In genomic region chr10:69757553-69758309, GRCh38 we compare ENCODE assay signal across 9 cellular contexts. TPM values are rescaled to one million over a fixed set of nuclear protein-coding genes. Genes with fewer than 3 reads are reported as not detected.
DNase-seq lines count a peak whose midpoint lies in the region; ATAC-seq and TF ChIP-seq lines count a peak whose summit lies in the region.
"Had no signal": no experiment of that assay in that cellular context is flagged by ENCODE, and none has a peak within 500 bp of the region (broad histone marks: within the 10 kb centered on the region; RNA-seq: fewer than 3 reads in every experiment).

No MANE protein-coding gene starts in this region.

- H3K27me3 ChIP-seq in mesendoderm (ENCODE audit: insufficient read depth, low read length, poor library complexity) = no peaks in the 10 kb centered on the region

- no peaks in the 10 kb centered on the region for H3K79me1 ChIP-seq in mesendoderm (ENCODE audit: low read length)

- no peak overlapping the region for H3K4me2 ChIP-seq in mesendoderm (ENCODE audit: low read length)

- TF ChIP-seq CTCF in choroid plexus epithelial cell (conservative IDR thresholded peaks at IDR 0.05; ENCODE audit: low read depth, low read length) = no peak

- peak overlapping the region; percentile 38 for H3K23ac ChIP-seq in mesendoderm (ENCODE audit: low read length)

- no peaks in the 10 kb centered on the region for H3K36me3 ChIP-seq in mesendoderm (ENCODE audit: control insufficient read depth, insufficient read depth, low read length)

- no peak overlapping the region for H3K9ac ChIP-seq in mesendoderm (ENCODE audit: low read length)

- H2AK5ac ChIP-seq in mesendoderm (ENCODE audit: low read length) = no peak overlapping the region

- H3K56ac ChIP-seq in mesendoderm (ENCODE audit: low read length) = no peak overlapping the region

- H4K8ac ChIP-seq in mesendoderm (ENCODE audit: low read depth, low read length) = no peak overlapping the region

- H3K4me3 ChIP-seq in choroid plexus epithelial cell (ENCODE audit: low read depth, low read length) (no peak overlapping the region), mesendoderm (ENCODE audit: low read length) (no peak overlapping the region)

- no peaks in the 10 kb centered on the region for H3K79me2 ChIP-seq in mesendoderm (ENCODE audit: control insufficient read depth, insufficient read depth, low read length)

- DNase-seq in Ammon's horn (ENCODE audit: low spot score) (peak; percentile 70), MV-4-11 (lab: John Stamatoyannopoulos, UW) (peak; percentile 28), choroid plexus epithelial cell (ENCODE audit: low read depth) (peak; percentile 68), mesendoderm (no peak), NCI-H1694 treated with DMSO at 0.1 percent for 48 hours (lab: John Stamatoyannopoulos, UW) (no peak), GM19240 (ENCODE audit: insufficient read length, low spot score) (no peak)
- DNase-seq: NCI-H2171 treated with DMSO at 0.1 percent for 48 hours had no signal

- H3K4me1 ChIP-seq in mesendoderm (ENCODE audit: control insufficient read depth, low read depth, low read length) = no peaks in the 10 kb centered on the region

- H2BK5ac ChIP-seq in mesendoderm (ENCODE audit: low read length) = no peak overlapping the region

- no peak overlapping the region for H3K27ac ChIP-seq in mesendoderm (ENCODE audit: low read depth, low read length)

- H3K18ac ChIP-seq in mesendoderm (ENCODE audit: low read length) = no peak overlapping the region

- H3K4ac ChIP-seq in mesendoderm (ENCODE audit: low read depth, low read length) = no peak overlapping the region

- no CpG with 5 or more reads among the region's 10 CpGs for WGBS in mesendoderm (ENCODE audit: extremely low coverage, insufficient coverage, low lambda C conversion rate)

- ATAC-seq in GM21423 (IDR thresholded peaks at IDR 0.05; ENCODE audit: unreplicated experiment) (no peak), GM21528 (IDR thresholded peaks at IDR 0.05; ENCODE audit: low FRiP score, unreplicated experiment) (no peak)

- no peak overlapping the region for H2BK120ac ChIP-seq in mesendoderm (ENCODE audit: low read depth, low read length)

- no peak overlapping the region for H2BK15ac ChIP-seq in mesendoderm (replicated peaks; ENCODE audit: low read depth)

- no peak overlapping the region for H4K5ac ChIP-seq in mesendoderm (ENCODE audit: low read length)

RNA-seq across cellular contexts. Expression of gene COL13A1, which starts 44.0 kb away (rescaled TPM):
- polyA plus RNA-seq in mesendoderm (2013, experiment 1 of 2) = 14.4 TPM
- polyA plus RNA-seq in mesendoderm (2013, experiment 2 of 2) = 14.6 TPM

Comparison
In these comparisons a context has a peak if more than half of its experiments do, and no peak if none do; other contexts are left out.
1. DNase-seq: peak in Ammon's horn (single experiment), MV-4-11 (single experiment) and choroid plexus epithelial cell (single experiment); none in mesendoderm (single experiment), NCI-H1694 treated with DMSO at 0.1 percent for 48 hours (single experiment) and GM19240 (single experiment).